Comparison of ENCODE assay signal across 8 cellular contexts in genomic region chr12:124397807-124398577, GRCh38.
DNase-seq lines count a peak whose midpoint lies in the region; TF ChIP-seq lines count a peak whose summit lies in the region.

No MANE protein-coding gene starts in this region.

- H3K4me1 ChIP-seq in esophagus squamous epithelium (peaks cover 19 to 80% (median 47%) of the 10 kb centered on the region in 3 donors), stomach smooth muscle (ENCODE audit: control insufficient read depth, insufficient read depth, low read length) (peaks cover 83% of the 10 kb centered on the region)

- WGBS in esophagus squamous epithelium, 2 donors, result 67 to 82% methylated on average over 6 to 18 of the region's 22 CpGs

- intact Hi-C loops in esophagus squamous epithelium (cut with DNase I), result no loop called here

- DNase-seq in NCI-H2081 (lab: John Stamatoyannopoulos, UW) (peak; percentile 42 to 60), NCI-H2081 treated with DMSO at 0.1 percent for 48 hours (lab: John Stamatoyannopoulos, UW) (no peak), NCI-H2196 (lab: John Stamatoyannopoulos, UW; ENCODE audit: unreplicated experiment) (peak; percentile 66), esophagus squamous epithelium (lab: John Stamatoyannopoulos, UW) (no peak), NCI-H446 (lab: John Stamatoyannopoulos, UW) (no peak), DMS153 (lab: John Stamatoyannopoulos, UW) (no peak)
- no peak for DNase-seq in activated CD4-positive, alpha-beta T cell treated with anti-CD3 and anti-CD28 coated beads, Interleukin-2, amount 50 U/mL, for 48 hours

- no peak overlapping the region for H3K4me3 ChIP-seq in esophagus squamous epithelium
- no peak overlapping the region for H3K4me3 ChIP-seq in stomach smooth muscle (ENCODE audit: low read length in 2 of 2)

- no peak overlapping the region for H3K9ac ChIP-seq in stomach smooth muscle (ENCODE audit: low read length in 2 of 2)

- H3K36me3 ChIP-seq in esophagus squamous epithelium, result peaks cover 0 to 96% (median 9%) of the 10 kb centered on the region in 3 donors
- peaks cover 11 to 14% of the 10 kb centered on the region in 2 donors for H3K36me3 ChIP-seq in stomach smooth muscle (ENCODE audit: control insufficient read depth in 2 of 2, insufficient read depth in 2 of 2, low read length in 2 of 2)

- H3K27ac ChIP-seq in esophagus squamous epithelium (peak overlapping the region in 3 of 4 donors; percentile 69 to 96 (median 88)), stomach smooth muscle (ENCODE audit: low read length) (peak overlapping the region; percentile 88)

- no peaks in the 10 kb centered on the region for H3K27me3 ChIP-seq in esophagus squamous epithelium
- H3K27me3 ChIP-seq in stomach smooth muscle (ENCODE audit: control insufficient read depth in 1 of 2, insufficient read depth in 2 of 2, low read length in 2 of 2), result no peaks in the 10 kb centered on the region

- no peak for TF ChIP-seq POLR2A in esophagus squamous epithelium (IDR thresholded peaks at IDR 0.05)

- no peak for TF ChIP-seq CTCF in esophagus squamous epithelium (IDR thresholded peaks at IDR 0.05)

- H3K9me3 ChIP-seq in esophagus squamous epithelium (no peaks in the 10 kb centered on the region), stomach smooth muscle (ENCODE audit: control insufficient read depth in 2 of 2, low read length in 2 of 2) (no peaks in the 10 kb centered on the region)

Comparison
In these comparisons a context has a peak if more than half of its experiments do, and no peak if none do; other contexts are left out.
1. DNase-seq: peak in NCI-H2081 (2 of 2) and NCI-H2196 (single experiment); none in NCI-H2081 treated with DMSO at 0.1 percent for 48 hours (single experiment), esophagus squamous epithelium (single experiment), NCI-H446 (0 of 2), activated CD4-positive, alpha-beta T cell treated with anti-CD3 and anti-CD28 coated beads, Interleukin-2, amount 50 U/mL, for 48 hours (0 of 2) and DMS153 (single experiment).